ENCODE assay signal across 8 cellular contexts in the genomic region with DNA sequence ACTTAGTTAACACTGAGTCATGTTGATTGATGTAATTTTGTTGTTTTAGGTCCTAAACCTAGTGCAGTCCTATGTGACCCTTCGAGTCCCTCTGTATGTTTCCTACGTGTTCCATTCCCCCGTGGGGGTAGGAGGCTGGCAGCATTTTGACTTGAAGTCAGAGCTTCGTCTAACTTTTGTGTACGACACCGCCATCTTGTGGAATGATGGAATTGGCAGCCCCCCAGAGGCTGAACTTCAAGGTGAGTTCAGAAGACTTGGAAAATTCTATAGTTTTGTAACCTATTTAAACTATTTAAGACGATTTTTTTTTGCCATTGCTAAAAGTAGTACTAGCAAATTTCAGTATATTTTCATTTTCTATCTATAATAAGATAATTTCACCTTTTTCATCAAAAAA.
A peak's percentile ranks its signal among the peaks of the same experiment; 100 is the strongest.
DNase-seq lines count a peak whose midpoint lies in the region; ATAC-seq and TF ChIP-seq lines count a peak whose summit lies in the region.

No MANE protein-coding gene starts in this region.

- H3K9ac ChIP-seq in SK-N-SH, result no peak overlapping the region

- no peaks in the 10 kb centered on the region for H3K4me1 Mint-ChIP-seq in activated T-helper 1 cell treated with anti-CD3 and anti-CD28 coated beads, Interleukin-12 subunit alpha, Interleukin-12 subunit beta, Interleukin-2, Interleukin-4 antibody, amounts not matched to agents 30 ng/mL and 10 ng/mL and 1 ng/mL, durations not matched to agents 14 hours and 24 hours and 36 hours (ENCODE audit: low read depth)

- TF ChIP-seq EP300 in SK-N-SH (IDR thresholded peaks at IDR 0.05; ENCODE audit: borderline replicate concordance in 1 of 2, low read depth in 1 of 2, low read length in 1 of 2), result no peak

- H3K79me2 ChIP-seq in SK-N-SH (ENCODE audit: insufficient read depth), result no peaks in the 10 kb centered on the region

- no peaks in the 10 kb centered on the region for H3K27me3 ChIP-seq in SK-N-SH (ENCODE audit: insufficient read depth)

- no peaks in the 10 kb centered on the region for H3K9me2 ChIP-seq in SK-N-SH

- intact Hi-C loops in activated T-helper 1 cell treated with anti-CD3 and anti-CD28 coated beads, Interleukin-12 subunit alpha, Interleukin-12 subunit beta, Interleukin-2, Interleukin-4 antibody, amounts not matched to agents 30 ng/mL and 10 ng/mL and 1 ng/mL, durations not matched to agents 14 hours and 24 hours and 36 hours (cut with micrococcal nuclease), result no loop called here

- no peaks in the 10 kb centered on the region for H3K36me3 Mint-ChIP-seq in activated T-helper 1 cell treated with anti-CD3 and anti-CD28 coated beads, Interleukin-12 subunit alpha, Interleukin-12 subunit beta, Interleukin-2, Interleukin-4 antibody, amounts not matched to agents 30 ng/mL and 10 ng/mL and 1 ng/mL, durations not matched to agents 14 hours and 24 hours and 36 hours (ENCODE audit: low read depth)

- no peak overlapping the region for H3K4me2 ChIP-seq in SK-N-SH

- TF ChIP-seq RAD21 in SK-N-SH (IDR thresholded peaks at IDR 0.05; ENCODE audit: low read length), result peak; percentile 59

- TF ChIP-seq CTCF in SK-N-SH (IDR thresholded peaks at IDR 0.05) (peak; percentile 67), choroid plexus epithelial cell (conservative IDR thresholded peaks at IDR 0.05; ENCODE audit: low read depth, low read length) (peak; percentile 73)

- H3K4me1 ChIP-seq in SK-N-SH (ENCODE audit: control insufficient read depth in 1 of 2, insufficient read depth in 2 of 2, low read depth in 1 of 2, low read length in 1 of 2), result no peaks in the 10 kb centered on the region

- peak overlapping the region; percentile 22; the same call in 1 of the 2 replicates for H2AFZ ChIP-seq in SK-N-SH (ENCODE audit: low read depth)

- no peaks in the 10 kb centered on the region for H3K9me3 ChIP-seq in SK-N-SH

- peaks cover 5% of the 10 kb centered on the region for H3K27me3 Mint-ChIP-seq in activated T-helper 1 cell treated with anti-CD3 and anti-CD28 coated beads, Interleukin-12 subunit alpha, Interleukin-12 subunit beta, Interleukin-2, Interleukin-4 antibody, amounts not matched to agents 30 ng/mL and 10 ng/mL and 1 ng/mL, durations not matched to agents 14 hours and 24 hours and 36 hours (ENCODE audit: insufficient read depth)

- H3K27ac ChIP-seq in SK-N-SH (ENCODE audit: low read depth in 2 of 2, low read length in 1 of 2), result no peak overlapping the region

- DNase-seq in AG20443 (ENCODE audit: low spot score) (peak; percentile 14), SK-N-SH (peak; percentile 41), choroid plexus epithelial cell (ENCODE audit: low read depth) (peak; percentile 51), mucosa of gallbladder (ENCODE audit: low spot score) (peak; percentile 19), DMS153 treated with DMSO at 0.1 percent for 48 hours (lab: John Stamatoyannopoulos, UW; ENCODE audit: unreplicated experiment) (no peak)
- no peak for DNase-seq in activated T-helper 1 cell treated with anti-CD3 and anti-CD28 coated beads, Interleukin-12 subunit alpha, Interleukin-12 subunit beta, Interleukin-2, Interleukin-4 antibody, amounts not matched to agents 30 ng/mL and 10 ng/mL and 1 ng/mL, durations not matched to agents 14 hours and 24 hours and 36 hours (ENCODE audit: low spot score)

- no peaks in the 10 kb centered on the region for H3K9me3 Mint-ChIP-seq in activated T-helper 1 cell treated with anti-CD3 and anti-CD28 coated beads, Interleukin-12 subunit alpha, Interleukin-12 subunit beta, Interleukin-2, Interleukin-4 antibody, amounts not matched to agents 30 ng/mL and 10 ng/mL and 1 ng/mL, durations not matched to agents 14 hours and 24 hours and 36 hours

- no peaks in the 10 kb centered on the region for H4K20me1 ChIP-seq in SK-N-SH (ENCODE audit: insufficient read depth)

- POLR2A ChIA-PET in SK-N-SH (lab: Yijun Ruan, JAX), result no interaction called here

- 2% methylated on average over 7 of the region's 7 CpGs for WGBS in SK-N-SH (ENCODE audit: low lambda C conversion rate)

- CTCF ChIA-PET in SK-N-SH (lab: Yijun Ruan, JAX), result interaction anchor here (0.6 to 2.3 kb wide), 16 partner anchors 8 to 1226 kb away, joined by 3 to 23 read pairs (median 4); no protein-coding TSS in a partner anchor

- no peak overlapping the region for H3K4me3 Mint-ChIP-seq in activated T-helper 1 cell treated with anti-CD3 and anti-CD28 coated beads, Interleukin-12 subunit alpha, Interleukin-12 subunit beta, Interleukin-2, Interleukin-4 antibody, amounts not matched to agents 30 ng/mL and 10 ng/mL and 1 ng/mL, durations not matched to agents 14 hours and 24 hours and 36 hours

- no peaks in the 10 kb centered on the region for H3F3A ChIP-seq in SK-N-SH (replicated peaks; ENCODE audit: insufficient read depth)

- no peaks in the 10 kb centered on the region for H3K36me3 ChIP-seq in SK-N-SH (replicated peaks in 1 of 2; ENCODE audit: control insufficient read depth in 1 of 2, insufficient read depth in 2 of 2, low read length in 1 of 2)

- no peak overlapping the region for H3K27ac Mint-ChIP-seq in activated T-helper 1 cell treated with anti-CD3 and anti-CD28 coated beads, Interleukin-12 subunit alpha, Interleukin-12 subunit beta, Interleukin-2, Interleukin-4 antibody, amounts not matched to agents 30 ng/mL and 10 ng/mL and 1 ng/mL, durations not matched to agents 14 hours and 24 hours and 36 hours

- ATAC-seq in GM18858 (IDR thresholded peaks at IDR 0.05; ENCODE audit: unreplicated experiment), result peak; percentile 66
- peak; percentile 60 for ATAC-seq in HG03565 (IDR thresholded peaks at IDR 0.05; ENCODE audit: unreplicated experiment)

- H3K4me3 ChIP-seq in SK-N-SH (ENCODE audit: low read depth in 2 of 2, low read length in 1 of 2) (peak overlapping the region in 1 of 2 experiments; percentile 33; a peak in 1 of 4 replicates), choroid plexus epithelial cell (ENCODE audit: low read depth, low read length) (no peak overlapping the region)

TF ChIP-seq in SK-N-SH, 30 proteins besides CTCF, POLR2A, EP300 and RAD21:
- TF ChIP-seq JUND (IDR thresholded peaks at IDR 0.05), result no peak
- peak; percentile 22; the same call in 1 of the 2 replicates for TF ChIP-seq SMC3 (IDR thresholded peaks at IDR 0.05; ENCODE audit: low read depth, low read length)
- TF ChIP-seq TCF12 (IDR thresholded peaks at IDR 0.05), result no peak
- no peak for TF ChIP-seq ELF1 (IDR thresholded peaks at IDR 0.05)
- no peak for TF ChIP-seq FOXM1 (IDR thresholded peaks at IDR 0.05; ENCODE audit: low read depth)
TF ChIP-seq in SK-N-SH: peak in this region for 1.

Comparison
In these comparisons a context has a peak if more than half of its experiments do, and no peak if none do; other contexts are left out.
1. DNase-seq: peak in AG20443 (single experiment), SK-N-SH (single experiment), choroid plexus epithelial cell (single experiment) and mucosa of gallbladder (single experiment); none in DMS153 treated with DMSO at 0.1 percent for 48 hours (single experiment) and activated T-helper 1 cell treated with anti-CD3 and anti-CD28 coated beads, Interleukin-12 subunit alpha, Interleukin-12 subunit beta, Interleukin-2, Interleukin-4 antibody, amounts not matched to agents 30 ng/mL and 10 ng/mL and 1 ng/mL, durations not matched to agents 14 hours and 24 hours and 36 hours (single experiment).